8 cellular contexts compared by ENCODE assay signal in genomic region chr5:111755942-111756353, GRCh38. TPM values are rescaled to one million over a fixed set of nuclear protein-coding genes. Genes with fewer than 3 reads are reported as not detected.
A peak's percentile ranks its signal among the peaks of the same experiment; 100 is the strongest.
DNase-seq lines count a peak whose midpoint lies in the region; ATAC-seq, FAIRE-seq and TF ChIP-seq lines count a peak whose summit lies in the region.

No MANE protein-coding gene starts in this region.

- H3K36me3 Mint-ChIP-seq in CD4-positive, alpha-beta T cell (ENCODE audit: low read depth) = peaks cover 4% of the 10 kb centered on the region
- peaks cover 1% of the 10 kb centered on the region for H3K36me3 Mint-ChIP-seq in activated naive CD8-positive, alpha-beta T cell treated with anti-CD3 and anti-CD28 coated beads, Interleukin-2, amount 50 U/mL, for 24 hours (ENCODE audit: low read depth)
- H3K36me3 Mint-ChIP-seq in type B pancreatic cell = peaks cover 30% of the 10 kb centered on the region

- no peaks in the 10 kb centered on the region for H4K20me1 ChIP-seq in Karpas-422 (ENCODE audit: insufficient read depth, low read depth, low read length)

- no peak for FAIRE-seq in kidney (lab: Jason Lieb, UNC)

- peak overlapping the region; percentile 94 for H3K4me3 Mint-ChIP-seq in CD4-positive, alpha-beta T cell
- peak overlapping the region; percentile 82 for H3K4me3 Mint-ChIP-seq in activated naive CD8-positive, alpha-beta T cell treated with anti-CD3 and anti-CD28 coated beads, Interleukin-2, amount 50 U/mL, for 24 hours
- peak overlapping the region; percentile 91 for H3K4me3 Mint-ChIP-seq in type B pancreatic cell

- H3K27ac ChIP-seq in CD4-positive, alpha-beta T cell (ENCODE audit: low read depth, low read length) = no peak overlapping the region
- H3K27ac ChIP-seq in kidney (ENCODE audit: low read depth in 2 of 2, low read length in 2 of 2) = peak overlapping the region in 1 of 2 donors; percentile 48
- no peak overlapping the region for H3K27ac ChIP-seq in Karpas-422 (ENCODE audit: low read length)

- CTCF ChIA-PET in CD4-positive, alpha-beta T cell (lab: Charles Lee) = no interaction called here

- H3K4me1 Mint-ChIP-seq in CD4-positive, alpha-beta T cell (ENCODE audit: low read depth) = peaks cover 28% of the 10 kb centered on the region
- peaks cover 23% of the 10 kb centered on the region for H3K4me1 Mint-ChIP-seq in activated naive CD8-positive, alpha-beta T cell treated with anti-CD3 and anti-CD28 coated beads, Interleukin-2, amount 50 U/mL, for 24 hours
- H3K4me1 Mint-ChIP-seq in type B pancreatic cell (ENCODE audit: unreplicated experiment) = peaks cover 25% of the 10 kb centered on the region

- peak overlapping the region; percentile 79 for H3K27ac Mint-ChIP-seq in CD4-positive, alpha-beta T cell
- H3K27ac Mint-ChIP-seq in activated naive CD8-positive, alpha-beta T cell treated with anti-CD3 and anti-CD28 coated beads, Interleukin-2, amount 50 U/mL, for 24 hours = no peak overlapping the region
- H3K27ac Mint-ChIP-seq in type B pancreatic cell = peak overlapping the region; percentile 94

- H3K9me2 ChIP-seq in Karpas-422 (replicated peaks; ENCODE audit: insufficient read depth, low read length) = no peaks in the 10 kb centered on the region

- ATAC-seq in CD4-positive, alpha-beta T cell (ENCODE audit: poor library complexity) = no peak
- ATAC-seq in activated naive CD8-positive, alpha-beta T cell treated with anti-CD3 and anti-CD28 coated beads, Interleukin-2, amount 50 U/mL, for 24 hours = no peak
- ATAC-seq in GM21576 (IDR thresholded peaks at IDR 0.05; ENCODE audit: unreplicated experiment) (no peak), GM21423 (IDR thresholded peaks at IDR 0.05; ENCODE audit: unreplicated experiment) (no peak)

- no peak for DNase-seq in CD4-positive, alpha-beta T cell
- DNase-seq in Kasumi-1 (lab: John Stamatoyannopoulos, UW) (peak; percentile 13 to 50), kidney (no peak), type B pancreatic cell (ENCODE audit: extremely low spot score, unreplicated experiment) (no peak), Karpas-422 (no peak)
- no peak for DNase-seq in activated naive CD8-positive, alpha-beta T cell treated with anti-CD3 and anti-CD28 coated beads, Interleukin-2, amount 50 U/mL, for 24 hours

- peak overlapping the region; percentile 88 to 93 for H3K4me3 ChIP-seq in kidney (ENCODE audit: low read length in 2 of 2)
- H3K4me3 ChIP-seq in Karpas-422 (ENCODE audit: low read length) = no peak overlapping the region

- no peaks in the 10 kb centered on the region for H3K79me2 ChIP-seq in Karpas-422 (ENCODE audit: low read length)

- H3K36me3 ChIP-seq in kidney (ENCODE audit: control insufficient read depth in 1 of 2, insufficient read depth in 2 of 2, low read length in 2 of 2) = no peaks in the 10 kb centered on the region
- no peaks in the 10 kb centered on the region for H3K36me3 ChIP-seq in Karpas-422 (ENCODE audit: insufficient read depth, low read length)

- no peaks in the 10 kb centered on the region for H3K27me3 Mint-ChIP-seq in CD4-positive, alpha-beta T cell
- H3K27me3 Mint-ChIP-seq in activated naive CD8-positive, alpha-beta T cell treated with anti-CD3 and anti-CD28 coated beads, Interleukin-2, amount 50 U/mL, for 24 hours = peaks cover 7% of the 10 kb centered on the region
- H3K27me3 Mint-ChIP-seq in type B pancreatic cell = no peaks in the 10 kb centered on the region

- peaks cover 5 to 7% of the 10 kb centered on the region in 2 donors for H3K4me1 ChIP-seq in kidney (ENCODE audit: control insufficient read depth in 1 of 2, insufficient read depth in 1 of 2, low read depth in 1 of 2, low read length in 2 of 2)
- H3K4me1 ChIP-seq in Karpas-422 (ENCODE audit: low read length) = peaks cover 17% of the 10 kb centered on the region

- no peak overlapping the region for H2AFZ ChIP-seq in Karpas-422 (ENCODE audit: low read length)

- intact Hi-C loops in CD4-positive, alpha-beta T cell (cut with DNase I, micrococcal nuclease) = loop anchor here (2.0 to 10.0 kb wide), 3 partner anchors 405 to 949 kb away; no protein-coding TSS in a partner anchor
- intact Hi-C loops in kidney (cut with DNase I) = no loop called here

- POLR2A ChIA-PET in CD4-positive, alpha-beta T cell (lab: Charles Lee) = no interaction called here

- H3K9me3 ChIP-seq in CD4-positive, alpha-beta T cell (ENCODE audit: control insufficient read depth, low read length) = no peaks in the 10 kb centered on the region
- H3K9me3 ChIP-seq in kidney (ENCODE audit: control insufficient read depth in 1 of 2, low read length in 2 of 2) (no peaks in the 10 kb centered on the region), Karpas-422 (ENCODE audit: low read length) (no peaks in the 10 kb centered on the region)

- TF ChIP-seq CTCF in CD4-positive, alpha-beta T cell (IDR thresholded peaks at IDR 0.05) = no peak
- TF ChIP-seq CTCF in kidney (IDR thresholded peaks at IDR 0.05; ENCODE audit: borderline replicate concordance, extremely low read depth, insufficient read depth) = no peak
- TF ChIP-seq CTCF in type B pancreatic cell (conservative IDR thresholded peaks at IDR 0.05) = no peak

- H3K27me3 ChIP-seq in CD4-positive, alpha-beta T cell (ENCODE audit: control insufficient read depth, insufficient read depth, low read length) = no peaks in the 10 kb centered on the region
- H3K27me3 ChIP-seq in Karpas-422 (ENCODE audit: low read length) = no peaks in the 10 kb centered on the region

- no peak overlapping the region for H3K4me2 ChIP-seq in Karpas-422 (ENCODE audit: low read depth, low read length, poor library complexity, severe bottlenecking)

- H3K9me3 Mint-ChIP-seq in CD4-positive, alpha-beta T cell = no peaks in the 10 kb centered on the region
- no peaks in the 10 kb centered on the region for H3K9me3 Mint-ChIP-seq in activated naive CD8-positive, alpha-beta T cell treated with anti-CD3 and anti-CD28 coated beads, Interleukin-2, amount 50 U/mL, for 24 hours
- no peaks in the 10 kb centered on the region for H3K9me3 Mint-ChIP-seq in type B pancreatic cell

- H3K9ac ChIP-seq in kidney (ENCODE audit: low read length in 2 of 2) (peak overlapping the region in 1 of 2 donors; percentile 80), Karpas-422 (ENCODE audit: low read length) (no peak overlapping the region)

RNA-seq across cellular contexts. Expression of gene NREP, which starts 1.0 kb away (rescaled TPM):
- total RNA-seq in CD4-positive, alpha-beta T cell = 1 to 10 TPM; 2.3 to 2.9 TPM
- total RNA-seq in kidney = 20.9 TPM
- 37.0 TPM for polyA plus RNA-seq in kidney (ENCODE audit: insufficient read depth, low read depth, low replicate concordance)
- total RNA-seq in type B pancreatic cell (ENCODE audit: low replicate concordance) = 139 and 462 TPM in 2 replicates
- total RNA-seq in Karpas-422 (2014; rRNA removed; shearing (Covaris generic); ENCODE audit: low replicate concordance) = 2.7 and 5.8 TPM in 2 replicates

Comparison
In these comparisons a context has a peak if more than half of its experiments do, and no peak if none do; other contexts are left out.
1. DNase-seq: peak in Kasumi-1 (2 of 2); none in CD4-positive, alpha-beta T cell (0 of 10), activated naive CD8-positive, alpha-beta T cell treated with anti-CD3 and anti-CD28 coated beads, Interleukin-2, amount 50 U/mL, for 24 hours (single experiment), kidney (single experiment), type B pancreatic cell (single experiment) and Karpas-422 (single experiment).
2. Peak in every context shown above with its lines, with median percentiles within 50 percentile points of each other: H3K4me3 Mint-ChIP-seq.